9 cellular contexts compared by ENCODE assay signal in genomic region chr19:12884926-12885748, GRCh38. TPM values are rescaled to one million over a fixed set of nuclear protein-coding genes. Genes with fewer than 3 reads are reported as not detected.
A peak's percentile ranks its signal among the peaks of the same experiment; 100 is the strongest.
DNase-seq lines count a peak whose midpoint lies in the region; ATAC-seq, FAIRE-seq and TF ChIP-seq lines count a peak whose summit lies in the region.
"Had no signal": no experiment of that assay in that cellular context is flagged by ENCODE, and none has a peak within 500 bp of the region (broad histone marks: within the 10 kb centered on the region; RNA-seq: fewer than 3 reads in every experiment).

No MANE protein-coding gene starts in this region.

- H3K4me3 ChIP-seq in adrenal gland, result peak overlapping the region in 1 of 4 donors; percentile 44
- peak overlapping the region in 2 of 3 donors; percentile 40 to 56 for H3K4me3 ChIP-seq in skeletal muscle tissue (ENCODE audit: low read length in 3 of 3)

- intact Hi-C loops in adrenal gland (cut with DNase I), result no loop called here

- FAIRE-seq in RCC 7860 (lab: Jason Lieb, UNC), result no peak
- FAIRE-seq: TTC549 had no signal

- WGBS in adrenal gland, 4 donors, result 4 to 16% (median 8%) methylated on average over 27 to 73 of the region's 73 CpGs

- no peak for ATAC-seq in GM21367 (IDR thresholded peaks at IDR 0.05; ENCODE audit: unreplicated experiment)

- peak; percentile 22 to 52 (median 40) for TF ChIP-seq CTCF in adrenal gland (IDR thresholded peaks at IDR 0.05)

- no peaks in the 10 kb centered on the region for H3K9me3 ChIP-seq in adrenal gland (replicated peaks in 1 of 3)
- H3K9me3 ChIP-seq in skeletal muscle tissue (ENCODE audit: control insufficient read depth in 3 of 3, low read length in 3 of 3), result peaks cover 0 to 8% (median 6%) of the 10 kb centered on the region in 3 donors

- H3K4me1 ChIP-seq in adrenal gland (replicated peaks in 1 of 2), result peaks cover 0 to 13% of the 10 kb centered on the region in 2 donors
- peaks cover 13 to 20% (median 19%) of the 10 kb centered on the region in 3 donors for H3K4me1 ChIP-seq in skeletal muscle tissue (ENCODE audit: control insufficient read depth in 3 of 3, insufficient read depth in 3 of 3, low read length in 3 of 3)

- no peak overlapping the region for H3K27ac ChIP-seq in adrenal gland
- H3K27ac ChIP-seq in skeletal muscle tissue (ENCODE audit: low read depth, low read length), result no peak overlapping the region

- no peak for TF ChIP-seq POLR2A in adrenal gland (IDR thresholded peaks at IDR 0.05)

- H3K27me3 ChIP-seq in adrenal gland (peaks cover 20% of the 10 kb centered on the region), skeletal muscle tissue (ENCODE audit: control insufficient read depth in 3 of 3, insufficient read depth in 3 of 3, low read length in 3 of 3) (peaks cover 21 to 28% (median 26%) of the 10 kb centered on the region in 3 donors)

- H3K9ac ChIP-seq in skeletal muscle tissue (ENCODE audit: low read depth in 1 of 3, low read length in 3 of 3), result peak overlapping the region in 1 of 3 donors; percentile 25

- DNase-seq in EH (ENCODE audit: low read depth), result peak; percentile 30
- DNase-seq in M059J (ENCODE audit: low read depth), result peak; percentile 35
- peak; percentile 75 to 92 (median 83) for DNase-seq in T-helper 1 cell
- DNase-seq in adrenal gland, result peak in 6 of 7 donors; percentile 43 to 70 (median 59)
- peak in 39 of 51 donors; percentile 0 to 74 (median 31) for DNase-seq in hypothalamus (lab: John Stamatoyannopoulos, UW)
- no peak for DNase-seq in RCC 7860 (ENCODE audit: low spot score)

- H3K36me3 ChIP-seq in adrenal gland (replicated peaks in 1 of 2) (no peaks in the 10 kb centered on the region), skeletal muscle tissue (ENCODE audit: control insufficient read depth in 3 of 3, insufficient read depth in 3 of 3, low read length in 3 of 3) (no peaks in the 10 kb centered on the region)

RNA-seq across cellular contexts. Expression of gene KLF1, which starts 1.9 kb away (rescaled TPM):
- total RNA-seq in M059J (2014; rRNA removed; shearing (Covaris generic)), result not detected in 2 replicates
- total RNA-seq in adrenal gland (under 1 TPM in 1 of 8 donors, not detected in 7; 0.23 TPM), skeletal muscle tissue (2.1 TPM)
- under 1 TPM in 1 of 3 donors, not detected in 2; 0.24 TPM for polyA plus RNA-seq in adrenal gland

RNA-seq across cellular contexts. Expression of gene DNASE2, which starts 3.9 kb away (rescaled TPM):
- total RNA-seq in M059J (2014; rRNA removed; shearing (Covaris generic)), result 61.0 and 62.4 TPM in 2 replicates
- total RNA-seq in adrenal gland (10 to 100 TPM; 28.4 to 83.4 (median 55.1) TPM), skeletal muscle tissue (10.4 TPM)
- 10 to 100 TPM; 13.6 to 22.2 (median 17.9) TPM for polyA plus RNA-seq in adrenal gland

RNA-seq across cellular contexts. Expression of gene GCDH, which starts 5.8 kb away (rescaled TPM):
- total RNA-seq in M059J (2014; rRNA removed; shearing (Covaris generic)), result 27.2 and 27.5 TPM in 2 replicates
- 10 to 100 TPM; 28.9 to 78.4 (median 36.7) TPM for total RNA-seq in adrenal gland
- 10 to 100 TPM; 16.2 to 26.9 (median 22.5) TPM for polyA plus RNA-seq in adrenal gland
- 39.7 TPM for total RNA-seq in skeletal muscle tissue

RNA-seq across cellular contexts. Expression of gene SYCE2, which starts 34.0 kb away (rescaled TPM):
- 0.20 and 0.34 TPM in 2 replicates for total RNA-seq in M059J (2014; rRNA removed; shearing (Covaris generic))
- total RNA-seq in adrenal gland, result under 1 TPM in 1 of 8 donors, not detected in 7; 0.91 TPM
- under 1 TPM; 0.16 to 0.24 (median 0.20) TPM for polyA plus RNA-seq in adrenal gland
- not detected for total RNA-seq in skeletal muscle tissue

RNA-seq across cellular contexts. Expression of gene MAST1, which starts 46.8 kb away (rescaled TPM):
- 0.10 and 0.12 TPM in 2 replicates for total RNA-seq in M059J (2014; rRNA removed; shearing (Covaris generic))
- total RNA-seq in adrenal gland, result 1 to 10 TPM; 1.3 to 6.9 (median 3.2) TPM
- 10 to 100 TPM in 1 of 3 donors, 1 to 10 TPM in 2; 1.3 to 29.6 (median 4.7) TPM for polyA plus RNA-seq in adrenal gland
- total RNA-seq in skeletal muscle tissue, result not detected
